8 cellular contexts compared by ENCODE assay signal in genomic region chr16:85437161-85438052, GRCh38.
DNase-seq lines count a peak whose midpoint lies in the region; ATAC-seq and TF ChIP-seq lines count a peak whose summit lies in the region.

No MANE protein-coding gene starts in this region.

- H3K27me3 ChIP-seq in GM23338 (ENCODE audit: insufficient read depth): no peaks in the 10 kb centered on the region
- no peaks in the 10 kb centered on the region for H3K27me3 ChIP-seq in rectal smooth muscle tissue (ENCODE audit: control insufficient read depth, insufficient read depth, low read length)

- peak overlapping the region; percentile 78 for H2AFZ ChIP-seq in GM23338

- H3K4me1 Mint-ChIP-seq in GM23338: peaks cover 39% of the 10 kb centered on the region

- no peaks in the 10 kb centered on the region for H3K9me2 ChIP-seq in GM23338 (ENCODE audit: insufficient read depth)

- TF ChIP-seq CTCF in GM23338 (conservative IDR thresholded peaks at IDR 0.05; ENCODE audit: low read depth in 2 of 2) (no peak), fibroblast of the aortic adventitia (IDR thresholded peaks at IDR 0.05; ENCODE audit: insufficient read depth, low read length) (no peak)

- DNase-seq in GM23338 (ENCODE audit: low spot score) (peak; percentile 90), NCI-H510A (lab: John Stamatoyannopoulos, UW) (peak; percentile 71), fibroblast of the aortic adventitia (ENCODE audit: low read depth) (peak; percentile 17), amniotic stem cell (lab: John Stamatoyannopoulos, UW) (no peak)
- no peak for DNase-seq in stimulated activated CD4-positive, alpha-beta T cell treated with anti-CD3 and anti-CD28 coated beads, Interleukin-4, amount 100 ng/mL, for 4 hours
- DNase-seq in stimulated activated CD4-positive, alpha-beta T cell treated with anti-CD3 and anti-CD28 coated beads, Interleukin-12 subunit alpha, Interleukin-12 subunit beta, amount 100 ng/mL, for 4 hours: no peak

- H3K4me3 ChIP-seq in GM23338 (peak overlapping the region; percentile 50), fibroblast of the aortic adventitia (ENCODE audit: low read depth, low read length) (no peak overlapping the region), rectal smooth muscle tissue (ENCODE audit: low read length) (no peak overlapping the region)

- peak overlapping the region; percentile 83 for H3K4me2 ChIP-seq in GM23338

- H3K27ac ChIP-seq in GM23338 (ENCODE audit: low read depth): peak overlapping the region; percentile 87
- no peak overlapping the region for H3K27ac ChIP-seq in rectal smooth muscle tissue (ENCODE audit: low read depth, low read length)

- peaks cover 27% of the 10 kb centered on the region for H3K27me3 Mint-ChIP-seq in GM23338 (ENCODE audit: insufficient read depth, low read depth, poor library complexity)

- H3K9ac ChIP-seq in rectal smooth muscle tissue (ENCODE audit: low read length): peak overlapping the region; percentile 32

- peak; percentile 39 for ATAC-seq in GM23338
- no peak for ATAC-seq in GM18867 (IDR thresholded peaks at IDR 0.05; ENCODE audit: unreplicated experiment)

- H3K9me3 Mint-ChIP-seq in GM23338: no peaks in the 10 kb centered on the region

- H3K36me3 Mint-ChIP-seq in GM23338 (ENCODE audit: low read depth): no peaks in the 10 kb centered on the region; the same call in 2 of the 3 replicates

- H3K4me1 ChIP-seq in GM23338 (ENCODE audit: insufficient read depth) (peaks cover 25% of the 10 kb centered on the region), rectal smooth muscle tissue (ENCODE audit: control insufficient read depth, insufficient read depth, low read length) (peaks cover 9% of the 10 kb centered on the region)

- H3F3A ChIP-seq in GM23338 (replicated peaks; ENCODE audit: low read depth): peaks cover 17% of the 10 kb centered on the region

- H3K79me2 ChIP-seq in GM23338 (replicated peaks; ENCODE audit: insufficient read depth): no peaks in the 10 kb centered on the region

- H3K27ac Mint-ChIP-seq in GM23338: peak overlapping the region; percentile 89; the same call in 1 of the 2 replicates

- H4K20me1 ChIP-seq in GM23338 (replicated peaks; ENCODE audit: insufficient read depth): no peaks in the 10 kb centered on the region

- H3K36me3 ChIP-seq in GM23338 (ENCODE audit: insufficient read depth) (no peaks in the 10 kb centered on the region), rectal smooth muscle tissue (ENCODE audit: control insufficient read depth, insufficient read depth, low read length) (no peaks in the 10 kb centered on the region)

- H3K4me3 Mint-ChIP-seq in GM23338: peak overlapping the region; percentile 61

TF ChIP-seq in GM23338, 12 proteins besides CTCF, POLR2A, EP300 and RAD21:
- no peak for TF ChIP-seq ZNF462 (CRISPR knock-in tag; IDR thresholded peaks at IDR 0.05)
- TF ChIP-seq JUNB (IDR thresholded peaks at IDR 0.05; ENCODE audit: unreplicated experiment): no peak
- no peak for TF ChIP-seq EZH2 (IDR thresholded peaks at IDR 0.05; ENCODE audit: low read depth, unreplicated experiment)
- no peak for TF ChIP-seq STAT1 (IDR thresholded peaks at IDR 0.05; ENCODE audit: unreplicated experiment)

Comparison
In these comparisons a context has a peak if more than half of its experiments do, and no peak if none do; other contexts are left out.
1. DNase-seq: peak in GM23338 (single experiment), NCI-H510A (single experiment) and fibroblast of the aortic adventitia (single experiment); none in stimulated activated CD4-positive, alpha-beta T cell treated with anti-CD3 and anti-CD28 coated beads, Interleukin-4, amount 100 ng/mL, for 4 hours (0 of 2), stimulated activated CD4-positive, alpha-beta T cell treated with anti-CD3 and anti-CD28 coated beads, Interleukin-12 subunit alpha, Interleukin-12 subunit beta, amount 100 ng/mL, for 4 hours (single experiment) and amniotic stem cell (single experiment).